ENCODE assay signal across 8 cellular contexts in genomic region chr16:19523559-19524355, GRCh38. TPM values are rescaled to one million over a fixed set of nuclear protein-coding genes. Genes with fewer than 3 reads are reported as not detected.
DNase-seq lines count a peak whose midpoint lies in the region; ATAC-seq, FAIRE-seq and TF ChIP-seq lines count a peak whose summit lies in the region.

Gene CCP110 (plus strand): TSS chr16:19523942. CDS start chr16:19527882, 3,940 bp downstream.

- peak within 1 kb of the TSS; percentile 94 to 100 (median 95) for H3K4me3 ChIP-seq in HepG2 (replicated peaks in 1 of 3; ENCODE audit: insufficient read depth in 1 of 3, low read depth in 2 of 3, low read length in 3 of 3)

- no peaks in the 10 kb centered on the region for H3K9me3 ChIP-seq in HepG2 (ENCODE audit: low read length)

- no peaks in the 10 kb centered on the region; a peak in 1 of 5 replicates for H3K27me3 ChIP-seq in HepG2 (ENCODE audit: control insufficient read depth in 1 of 2, insufficient read depth in 2 of 2, low read length in 2 of 2)

- FAIRE-seq in HepG2 (lab: Jason Lieb, UNC) = peak; percentile 72

- no TSS peak for BruUV-seq in HepG2 (replicated peaks; lab: Mats Ljungman, UMichigan)

- in situ Hi-C loops in HepG2 (cut with HindIII; ENCODE audit: extremely low pct_ligation_motif_present, low pct_unique_long_range_greater_than_20kb) = no loop called here

- H3K9ac ChIP-seq in HepG2 (ENCODE audit: insufficient read depth, low read depth, low read length) = peak within 1 kb of the TSS; percentile 83

- peaks cover 0 to 2% (median 0%) of the 10 kb centered on the region in 3 donors for H3K27me3 Mint-ChIP-seq in CD14-positive monocyte (ENCODE audit: low read depth in 3 of 3)

- ATAC-seq in GM19438 (IDR thresholded peaks at IDR 0.05; ENCODE audit: low read depth, unreplicated experiment) (peak; percentile 65), HG03571 (IDR thresholded peaks at IDR 0.05; ENCODE audit: unreplicated experiment) (peak; percentile 60), HepG2 (peak; percentile 92)

- TF ChIP-seq EP300 in HepG2 (IDR thresholded peaks at IDR 0.05; ENCODE audit: low read depth in 2 of 2, low read length in 2 of 2) (no peak), HepG2 (CRISPR knock-in tag; IDR thresholded peaks at IDR 0.05; ENCODE audit: borderline replicate concordance) (peak; percentile 49; the same call in 1 of the 2 replicates)

- peaks cover 0 to 2% (median 0%) of the 10 kb centered on the region in 7 donors for H3K9me3 Mint-ChIP-seq in CD14-positive monocyte

- peak; percentile 95 for DNase-seq in CD14-positive monocyte (ENCODE audit: low spot score)
- peak; percentile 98 for DNase-seq in NCI-H82 (lab: John Stamatoyannopoulos, UW)
- DNase-seq in activated CD4-positive, alpha-beta T cell treated with anti-CD3 and anti-CD28 coated beads, Interleukin-2, amount 50 U/mL, for 48 hours = peak; percentile 95 to 97
- DNase-seq in dermis microvascular lymphatic vessel endothelial cell (ENCODE audit: low read depth in 2 of 2) = peak; percentile 90 to 97
- peak; percentile 98 for DNase-seq in HepG2 (ENCODE audit: low spot score)
- peak; percentile 89 to 90 for DNase-seq in stimulated activated CD4-positive, alpha-beta T cell treated with anti-CD3 and anti-CD28 coated beads, Interleukin-2, amount 100 ng/mL, for 48 hours

- H3K4me1 Mint-ChIP-seq in CD14-positive monocyte = peaks cover 42% of the 10 kb centered on the region

- peak within 1 kb of the TSS; percentile 61 for H3K27ac ChIP-seq in HepG2 (ENCODE audit: extremely low read length, insufficient read depth, low read length)

- TF ChIP-seq CTCF in CD14-positive monocyte (IDR thresholded peaks at IDR 0.05) (no peak), HepG2 (CRISPR knock-in tag; IDR thresholded peaks at IDR 0.05) (peak; percentile 13; the same call in 1 of the 2 replicates)

- POLR2A ChIA-PET in HepG2 (lab: Yijun Ruan, JAX) = interaction anchor here (0.6 to 2.7 kb wide), 9 partner anchors 10 to 1282 kb away, joined by 3 to 34 read pairs (median 5); partner anchors contain the start of genes ARL6IP1, ERI2, REXO5 and RPS15A

- H3K4me1 ChIP-seq in HepG2 (ENCODE audit: insufficient read depth, low read length) = peaks cover 55% of the 10 kb centered on the region

- CTCF ChIA-PET in HepG2 (lab: Yijun Ruan, JAX; ENCODE audit: low intra/inter-chr PET ratio, low total read pairs) = no interaction called here

- peak within 1 kb of the TSS; percentile 76 for H2AFZ ChIP-seq in HepG2 (ENCODE audit: low read length)

- H3K4me3 Mint-ChIP-seq in CD14-positive monocyte = peak within 1 kb of the TSS; percentile 100

- peak within 1 kb of the TSS; percentile 91 for H3K4me2 ChIP-seq in HepG2 (ENCODE audit: low read depth, low read length)

- WGBS in HepG2 (ENCODE audit: low lambda C conversion rate) = 2% methylated on average over 46 of the region's 51 CpGs

- intact Hi-C loops in CD14-positive monocyte (cut with micrococcal nuclease) = loop anchor here (1.0 to 5.0 kb wide), 4 partner anchors 32 to 721 kb away; partner anchors contain the start of genes VPS35L (in 2 of the 2), ARL6IP1 (in 1 of the 2) and COQ7 (in 1 of the 2)
- intact Hi-C loops in HepG2 (cut with micrococcal nuclease; ENCODE audit: unreplicated experiment) = loop anchor here (2.0 to 10.0 kb wide), 2 partner anchors 31 to 729 kb away; partner anchors contain the start of genes RPS15A and VPS35L

- peak within 1 kb of the TSS; percentile 88 to 96 (median 93) for H3K27ac Mint-ChIP-seq in CD14-positive monocyte

- TF ChIP-seq RAD21 in HepG2 (CRISPR knock-in tag; IDR thresholded peaks at IDR 0.05) = no peak

- peaks cover 9 to 14% of the 10 kb centered on the region in 2 donors for H3K36me3 Mint-ChIP-seq in CD14-positive monocyte

- H4K20me1 ChIP-seq in HepG2 (ENCODE audit: insufficient read depth, low read length) = no peaks in the 10 kb centered on the region

- peaks cover 4 to 12% of the 10 kb centered on the region in 2 experiments; a peak in 4 of 5 replicates for H3K36me3 ChIP-seq in HepG2 (replicated peaks in 1 of 2; ENCODE audit: control insufficient read depth in 1 of 2, insufficient read depth in 2 of 2, low read length in 2 of 2)

- peaks cover 49% of the 10 kb centered on the region for H3K79me2 ChIP-seq in HepG2 (ENCODE audit: insufficient read depth, low read length)

- TF ChIP-seq POLR2A in HepG2 (IDR thresholded peaks at IDR 0.05; ENCODE audit: insufficient read depth in 1 of 2, low read depth in 2 of 2, low read length in 2 of 2) = peak; percentile 63 to 77

TF ChIP-seq in HepG2, 621 proteins besides CTCF, POLR2A, EP300 and RAD21 (continues in another document):
- TF ChIP-seq PHF20 (CRISPR knock-in tag; IDR thresholded peaks at IDR 0.05) = peak; percentile 75
- 0 out of 2 replicates have a peak, but pooled peaks have one; percentile 27 for TF ChIP-seq SRF (IDR thresholded peaks at IDR 0.05; ENCODE audit: low read depth, low read length)
- no peak for TF ChIP-seq NFAT5 (CRISPR knock-in tag; IDR thresholded peaks at IDR 0.05)
- peak; percentile 84 to 91 for TF ChIP-seq HMGXB4 (CRISPR knock-in tag; IDR thresholded peaks at IDR 0.05; ENCODE audit: borderline replicate concordance in 1 of 2, low read depth in 1 of 2)

RNA-seq across cellular contexts. Expression of gene CCP110, which starts in this region (rescaled TPM):
- 1 to 10 TPM; 3.5 to 6.2 TPM for polyA plus RNA-seq in CD14-positive monocyte
- 7.1 and 7.3 TPM in 2 replicates for total RNA-seq in dermis microvascular lymphatic vessel endothelial cell
- total RNA-seq in HepG2 (2016; rRNA removed; fragmentation: Illumina TruSeq; extraction: Trizol) = 11.1 and 19.9 TPM in 2 replicates
- 1.7 and 2.6 TPM in 2 replicates for total RNA-seq in HepG2 (2016; cell fraction: cytosol; rRNA removed; fragmentation: Illumina TruSeq; extraction: Trizol; ENCODE audit: low read depth)
- 10.2 and 19.5 TPM in 2 replicates for total RNA-seq in HepG2 (2016; cell fraction: insoluble cytoplasmic fraction; rRNA removed; fragmentation: Illumina TruSeq; extraction: Trizol)
- 7.1 and 7.9 TPM in 2 replicates for total RNA-seq in HepG2 (2016; cell fraction: membrane; rRNA removed; fragmentation: Illumina TruSeq; extraction: Trizol)
- total RNA-seq in HepG2 (2016; cell fraction: nucleus; rRNA removed; fragmentation: Illumina TruSeq; extraction: Trizol) = 15.4 and 17.2 TPM in 2 replicates
- 8.6 and 10.0 TPM in 2 replicates for polyA plus RNA-seq in HepG2 (2011; rRNA removed)
- polyA plus RNA-seq in HepG2 (2011; cell fraction: cytosol; rRNA removed) = 3.3 and 5.1 TPM in 2 replicates
- polyA plus RNA-seq in HepG2 (2011; cell fraction: nucleus; rRNA removed) = 6.8 and 10.0 TPM in 2 replicates
- 17.7 and 18.2 TPM in 2 replicates for polyA plus RNA-seq in HepG2 (2012)
- polyA plus RNA-seq in HepG2 (2016; cell fraction: cytosol; fragmentation: Illumina TruSeq; extraction: Trizol; ENCODE audit: low read depth) = 0.46 and 0.52 TPM in 2 replicates
- polyA plus RNA-seq in HepG2 (2016; cell fraction: insoluble cytoplasmic fraction; fragmentation: Illumina TruSeq; extraction: Trizol; ENCODE audit: low read depth) = 19.6 and 20.5 TPM in 2 replicates
- 2.5 and 2.6 TPM in 2 replicates for polyA plus RNA-seq in HepG2 (2016; cell fraction: membrane; fragmentation: Illumina TruSeq; extraction: Trizol; ENCODE audit: low read depth)
- 23.8 and 24.5 TPM in 2 replicates for polyA plus RNA-seq in HepG2 (2016; cell fraction: nucleus; fragmentation: Illumina TruSeq; extraction: Trizol; ENCODE audit: insufficient read depth, low read depth)
- 3.5 and 5.4 TPM in 2 replicates for polyA minus RNA-seq in HepG2 (2011; rRNA and poly(A)+ RNA removed; ENCODE audit: low replicate concordance)
- 7.8 and 8.1 TPM in 2 replicates for polyA minus RNA-seq in HepG2 (2011; cell fraction: cytosol; rRNA and poly(A)+ RNA removed)
- 18.4 and 23.4 TPM in 2 replicates for polyA minus RNA-seq in HepG2 (2011; cell fraction: nucleus; rRNA and poly(A)+ RNA removed)

Comparison
In these comparisons a context has a peak if more than half of its experiments do, and no peak if none do; other contexts are left out.
1. Peak in every context shown above with its lines: DNase-seq, ATAC-seq, H3K4me3 ChIP-seq and H3K27ac ChIP-seq.